In the genomic region with DNA sequence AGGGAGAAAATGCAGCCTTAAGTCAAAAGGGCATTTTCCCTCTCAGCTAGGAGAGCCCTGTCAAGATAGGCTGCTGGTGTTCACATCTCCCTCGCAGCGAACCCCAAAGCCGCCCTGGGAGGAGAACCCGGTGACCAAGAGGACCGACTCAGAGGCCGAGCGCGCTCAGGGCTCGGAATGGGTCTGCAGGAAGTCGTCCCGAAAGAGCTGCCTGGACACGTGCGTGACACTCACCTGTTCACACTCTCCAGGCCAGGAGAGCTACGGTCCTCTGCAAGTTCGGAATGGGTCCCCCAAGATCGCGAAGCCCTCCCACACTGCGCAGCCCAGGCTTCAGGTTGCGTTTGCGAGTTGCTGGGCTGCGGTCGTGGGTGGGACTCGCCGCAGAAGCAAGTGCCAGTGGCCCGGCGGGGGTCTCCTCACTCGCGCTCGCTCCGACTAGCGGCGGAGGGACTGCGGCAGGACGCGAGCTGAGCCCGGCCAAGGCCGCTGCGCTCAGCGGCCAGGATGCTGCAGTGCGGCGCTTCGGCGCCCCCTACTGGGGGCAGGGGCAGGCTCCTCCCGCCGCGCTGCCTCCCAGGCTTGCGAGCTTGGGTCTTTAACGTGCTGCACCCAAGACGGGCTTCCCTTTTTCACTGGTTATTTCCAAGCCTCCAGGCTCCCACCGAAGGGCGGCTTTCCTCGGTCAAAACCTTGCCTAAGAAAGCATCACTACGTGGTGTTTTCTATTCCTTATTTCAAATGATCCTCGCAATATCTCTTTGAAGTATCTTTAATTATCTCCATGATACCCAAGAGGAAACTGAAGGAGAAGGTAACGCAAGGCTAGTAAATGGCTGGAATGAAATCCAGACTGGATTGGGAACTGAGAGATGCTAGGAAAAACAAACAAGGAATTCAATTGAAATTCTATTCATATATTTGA, we compare ENCODE assay signal across 8 cellular contexts. TPM values are rescaled to one million over a fixed set of nuclear protein-coding genes. Genes with fewer than 3 reads are reported as not detected.
DNase-seq lines count a peak whose midpoint lies in the region; ATAC-seq and TF ChIP-seq lines count a peak whose summit lies in the region.

A gene with protein sequence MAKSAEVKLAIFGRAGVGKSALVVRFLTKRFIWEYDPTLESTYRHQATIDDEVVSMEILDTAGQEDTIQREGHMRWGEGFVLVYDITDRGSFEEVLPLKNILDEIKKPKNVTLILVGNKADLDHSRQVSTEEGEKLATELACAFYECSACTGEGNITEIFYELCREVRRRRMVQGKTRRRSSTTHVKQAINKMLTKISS (minus strand): TSS at position 457 of the 925 bp plus-strand sequence. CDS start 3,928 bp downstream, outside the sequence.

- H3K4me1 ChIP-seq in psoas muscle (peaks cover 5% of the 10 kb centered on the region), upper lobe of left lung (peaks cover 0 to 13% (median 12%) of the 10 kb centered on the region in 4 donors)

- H3K9me3 ChIP-seq in psoas muscle (no peaks in the 10 kb centered on the region), upper lobe of left lung (no peaks in the 10 kb centered on the region)

- TF ChIP-seq POLR2A in upper lobe of left lung (IDR thresholded peaks at IDR 0.05), result peak in 1 of 4 donors; percentile 29

- H3K36me3 ChIP-seq in psoas muscle (ENCODE audit: insufficient read depth in 1 of 2, low read depth in 1 of 2) (no peaks in the 10 kb centered on the region), upper lobe of left lung (no peaks in the 10 kb centered on the region)

- DNase-seq in DMS79 (lab: John Stamatoyannopoulos, UW), result peak; percentile 55
- DNase-seq in HuH-7.5 (ENCODE audit: low spot score), result peak; percentile 66
- peak; percentile 12 for DNase-seq in SW480 (ENCODE audit: low spot score)
- peak; percentile 58 for DNase-seq in amniotic epithelial cell (ENCODE audit: low read depth)
- peak; percentile 91 for DNase-seq in left ventricle myocardium superior
- DNase-seq in psoas muscle, result peak; percentile 85 to 90
- peak; percentile 78 to 96 for DNase-seq in upper lobe of left lung

- peaks cover 0 to 10% (median 3%) of the 10 kb centered on the region in 3 donors for H3K27me3 ChIP-seq in psoas muscle (ENCODE audit: insufficient read depth in 3 of 3, low read length in 2 of 3)
- no peaks in the 10 kb centered on the region for H3K27me3 ChIP-seq in upper lobe of left lung

- H3K4me3 ChIP-seq in psoas muscle (peak within 1 kb of the TSS; percentile 71), upper lobe of left lung (peak within 1 kb of the TSS; percentile 35 to 53 (median 41))

- WGBS in psoas muscle, 3 donors, result 5 to 7% (median 6%) methylated on average over 52 to 55 of the region's 55 CpGs
- WGBS in upper lobe of left lung, 2 donors, result 9 to 12% methylated on average over 20 to 40 of the region's 55 CpGs

- H3K27ac ChIP-seq in psoas muscle, result peak within 1 kb of the TSS; percentile 26
- H3K27ac ChIP-seq in upper lobe of left lung, result peak within 1 kb of the TSS; percentile 62 to 81 (median 70)

- intact Hi-C loops in left ventricle myocardium superior (cut with micrococcal nuclease) (loop anchor here (5.0 kb wide), 1 partner anchor 69 kb away; no protein-coding TSS in a partner anchor), psoas muscle (cut with DNase I) (loop anchor here in 1 of 2 donors (1.0 to 5.0 kb wide), 2 partner anchors 70 to 379 kb away; a partner anchor contains a TSS)

- peak; percentile 98 for ATAC-seq in GM21526 (IDR thresholded peaks at IDR 0.05; ENCODE audit: low FRiP score, unreplicated experiment)
- peak; percentile 100 for ATAC-seq in left ventricle myocardium superior
- ATAC-seq in psoas muscle, result peak; percentile 97 to 100 (median 100)
- ATAC-seq in upper lobe of left lung (ENCODE audit: low FRiP score in 2 of 2), result peak; percentile 96 to 100

- no peak for TF ChIP-seq EP300 in upper lobe of left lung (IDR thresholded peaks at IDR 0.05)

- peak; percentile 93 for TF ChIP-seq CTCF in psoas muscle (IDR thresholded peaks at IDR 0.05)
- peak; percentile 93 to 98 (median 94) for TF ChIP-seq CTCF in upper lobe of left lung (IDR thresholded peaks at IDR 0.05)

RNA-seq across cellular contexts. Expression of the gene that starts here (rescaled TPM):
- total RNA-seq in left ventricle myocardium superior (3.8 TPM), psoas muscle (1 to 10 TPM; 1.6 to 2.4 (median 2.3) TPM), upper lobe of left lung (10 to 100 TPM in 5 of 6 donors, 1 to 10 TPM in 1; 9.7 to 21.9 (median 11.9) TPM)
- 1 to 10 TPM; 1.9 to 3.1 (median 2.0) TPM for polyA plus RNA-seq in psoas muscle

Comparison
In these comparisons a context has a peak if more than half of its experiments do, and no peak if none do; other contexts are left out.
1. Peak in every context shown above with its lines: DNase-seq, ATAC-seq, H3K4me3 ChIP-seq and H3K27ac ChIP-seq.
2. DNase-seq: peak in every context shown above with its lines; median percentile 91 in left ventricle myocardium superior; 88 in psoas muscle; 87 in upper lobe of left lung; 66 in HuH-7.5; 58 in amniotic epithelial cell; 55 in DMS79; 12 in SW480.